ENCODE assay signal across 10 cellular contexts in the genomic region with DNA sequence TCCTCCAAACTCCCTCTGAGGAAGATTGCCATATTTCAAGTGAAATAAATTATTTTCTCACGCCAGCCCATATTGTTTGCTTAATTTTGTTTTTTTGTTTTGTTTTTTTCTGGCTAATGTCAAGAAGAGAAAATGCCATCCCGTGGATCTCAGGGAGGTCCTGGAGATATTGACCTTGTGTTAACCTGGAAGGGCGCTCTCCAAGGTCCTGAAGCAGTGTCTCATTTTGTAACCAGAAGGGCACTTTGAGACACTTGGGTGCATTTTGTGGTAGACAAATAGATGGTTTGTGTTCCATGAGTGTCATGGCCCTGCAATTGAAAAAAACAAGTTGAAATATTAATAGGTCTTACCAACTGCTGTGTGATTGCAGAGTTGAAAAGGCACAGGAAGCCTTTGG.
DNase-seq lines count a peak whose midpoint lies in the region; ATAC-seq and TF ChIP-seq lines count a peak whose summit lies in the region.
"Had no signal": no experiment of that assay in that cellular context is flagged by ENCODE, and none has a peak within 500 bp of the region (broad histone marks: within the 10 kb centered on the region; RNA-seq: fewer than 3 reads in every experiment).

No MANE protein-coding gene starts in this region.

- POLR2A ChIA-PET in PC-3 (lab: Charles Lee; ENCODE audit: unreplicated experiment): no interaction called here

- H3F3A ChIP-seq in GM23248 (ENCODE audit: insufficient read depth): no peaks in the 10 kb centered on the region
- H3F3A ChIP-seq in PC-3 (ENCODE audit: low read length, unreplicated experiment): no peaks in the 10 kb centered on the region

- no peak overlapping the region for H3K4me2 ChIP-seq in DND-41 (ENCODE audit: insufficient read depth, low read length)
- no peak overlapping the region for H3K4me2 ChIP-seq in GM23248 (ENCODE audit: unreplicated experiment)
- no peak overlapping the region for H3K4me2 ChIP-seq in PC-3 (ENCODE audit: low read length)

- DNase-seq in DND-41 (peak; percentile 60), GM23248 (peak; percentile 0), PC-3 (peak; percentile 25), iPS DF 6.9 (ENCODE audit: low read depth, low spot score) (peak; percentile 27), SKM-1 treated with dmso at 0.1 percent for 144 hours (lab: John Stamatoyannopoulos, UW; ENCODE audit: unreplicated experiment) (no peak), AG08395 (ENCODE audit: low spot score) (no peak)
- DNase-seq: hypothalamus had no signal

- H4K20me1 ChIP-seq in DND-41 (ENCODE audit: insufficient read depth, low read length) (no peaks in the 10 kb centered on the region), GM23248 (ENCODE audit: insufficient read depth) (no peaks in the 10 kb centered on the region), PC-3 (ENCODE audit: low read length) (no peaks in the 10 kb centered on the region)

- CTCF ChIA-PET in PC-3 (lab: Charles Lee): no interaction called here

- no peak for ATAC-seq in DND-41 (ENCODE audit: insufficient read depth, low read depth)
- no peak for ATAC-seq in PC-3
- no peak for ATAC-seq in HG03135 (IDR thresholded peaks at IDR 0.05; ENCODE audit: unreplicated experiment)
- ATAC-seq: sciatic nerve had no signal

- H3K27me3 ChIP-seq in DND-41 (ENCODE audit: insufficient read depth, low read length, poor library complexity) (no peaks in the 10 kb centered on the region), GM23248 (replicated peaks; ENCODE audit: insufficient read depth) (no peaks in the 10 kb centered on the region), PC-3 (ENCODE audit: low read length) (peaks cover 4% of the 10 kb centered on the region; the same call in 1 of the 2 replicates), iPS DF 6.9 (ENCODE audit: control insufficient read depth, insufficient read depth, low read length) (no peaks in the 10 kb centered on the region)
- H3K27me3 ChIP-seq: ascending aorta had no signal

- in situ Hi-C loops in GM23248 (cut with MboI): no loop called here

- no TSS peak for BruUV-seq in PC-3 (replicated peaks; lab: Mats Ljungman, UMichigan)

- TF ChIP-seq CTCF in DND-41 (IDR thresholded peaks at IDR 0.05; ENCODE audit: borderline replicate concordance, extremely low read depth, low read length, poor library complexity, severe bottlenecking) (no peak), PC-3 (conservative IDR thresholded peaks at IDR 0.05; ENCODE audit: low read depth, low read length) (no peak)

- no peak overlapping the region for H2AFZ ChIP-seq in DND-41 (ENCODE audit: low read depth, low read length)
- H2AFZ ChIP-seq in GM23248: no peak overlapping the region
- no peak overlapping the region for H2AFZ ChIP-seq in PC-3 (ENCODE audit: low read length)

- H3K9me3 ChIP-seq in DND-41 (ENCODE audit: insufficient read depth, low read length, severe bottlenecking) (no peaks in the 10 kb centered on the region), GM23248 (ENCODE audit: low read depth) (no peaks in the 10 kb centered on the region), PC-3 (ENCODE audit: low read length) (no peaks in the 10 kb centered on the region), iPS DF 6.9 (ENCODE audit: control insufficient read depth, insufficient read depth, low read length) (no peaks in the 10 kb centered on the region)
- H3K9me3 ChIP-seq: ascending aorta had no signal

- H3K79me2 ChIP-seq in DND-41 (ENCODE audit: insufficient read depth, low read length) (no peaks in the 10 kb centered on the region), GM23248 (ENCODE audit: insufficient read depth) (no peaks in the 10 kb centered on the region), PC-3 (ENCODE audit: low read length) (no peaks in the 10 kb centered on the region)

- intact Hi-C loops in PC-3 (cut with micrococcal nuclease): no loop called here

- H3K27ac ChIP-seq in DND-41 (ENCODE audit: low read length) (no peak overlapping the region), GM23248 (no peak overlapping the region), PC-3 (ENCODE audit: low read length) (no peak overlapping the region), iPS DF 6.9 (ENCODE audit: low read length) (no peak overlapping the region)
- H3K27ac ChIP-seq: ascending aorta had no signal

- no peaks in the 10 kb centered on the region for H3K4me1 ChIP-seq in DND-41 (ENCODE audit: insufficient read depth, low read length)
- H3K4me1 ChIP-seq in GM23248 (ENCODE audit: insufficient read depth): no peaks in the 10 kb centered on the region
- no peaks in the 10 kb centered on the region for H3K4me1 ChIP-seq in PC-3 (ENCODE audit: insufficient read depth, low read length)
- H3K4me1 ChIP-seq in iPS DF 6.9 (ENCODE audit: control insufficient read depth, insufficient read depth, low read length): no peaks in the 10 kb centered on the region
- H3K4me1 ChIP-seq: ascending aorta had no signal

- no peak overlapping the region for H3K4me3 ChIP-seq in DND-41 (ENCODE audit: low read depth in 1 of 2, low read length in 2 of 2)
- no peak overlapping the region for H3K4me3 ChIP-seq in GM23248
- H3K4me3 ChIP-seq in PC-3 (ENCODE audit: low read length): no peak overlapping the region
- no peak overlapping the region for H3K4me3 ChIP-seq in iPS DF 6.9 (ENCODE audit: low read length)
- H3K4me3 ChIP-seq: ascending aorta had no signal

- 10 to 12% methylated on average over 3 of the region's 3 CpGs for WGBS in GM23248 (ENCODE audit: low coverage in 1 of 2, low lambda C conversion rate in 2 of 2, missing lambda C conversion rate in 2 of 2), 2 experiments
- WGBS in iPS DF 6.9 (ENCODE audit: insufficient coverage, insufficient read length): no CpG with 5 or more reads among the region's 3 CpGs

- H3K9me2 ChIP-seq in GM23248 (ENCODE audit: insufficient read depth) (no peaks in the 10 kb centered on the region), PC-3 (replicated peaks; ENCODE audit: low read length) (no peaks in the 10 kb centered on the region)

- H3K36me3 ChIP-seq in DND-41 (ENCODE audit: insufficient read depth, low read length) (no peaks in the 10 kb centered on the region), GM23248 (ENCODE audit: low read depth) (no peaks in the 10 kb centered on the region), PC-3 (ENCODE audit: low read depth, low read length) (no peaks in the 10 kb centered on the region), iPS DF 6.9 (ENCODE audit: control insufficient read depth, insufficient read depth, low read length) (no peaks in the 10 kb centered on the region)
- H3K36me3 ChIP-seq: ascending aorta had no signal

- no peak overlapping the region for H3K9ac ChIP-seq in DND-41 (ENCODE audit: low read depth, low read length)
- H3K9ac ChIP-seq in GM23248: no peak overlapping the region
- no peak overlapping the region for H3K9ac ChIP-seq in PC-3 (ENCODE audit: low read length)

Comparison
In these comparisons a context has a peak if more than half of its experiments do, and no peak if none do; other contexts are left out.
1. DNase-seq: peak in DND-41 (single experiment), GM23248 (single experiment), PC-3 (single experiment) and iPS DF 6.9 (single experiment); none in SKM-1 treated with dmso at 0.1 percent for 144 hours (single experiment) and AG08395 (single experiment).